Comparison of ENCODE assay signal across 26 cellular contexts in genomic region chr14:67500981-67501380, GRCh38. TPM values are rescaled to one million over a fixed set of nuclear protein-coding genes. Genes with fewer than 3 reads are reported as not detected.
DNase-seq lines count a peak whose midpoint lies in the region; ATAC-seq, FAIRE-seq and TF ChIP-seq lines count a peak whose summit lies in the region.
"Had no signal": no experiment of that assay in that cellular context is flagged by ENCODE, and none has a peak within 500 bp of the region (broad histone marks: within the 10 kb centered on the region; RNA-seq: fewer than 3 reads in every experiment).

No MANE protein-coding gene starts in this region.

- no peaks in the 10 kb centered on the region for H4K20me1 ChIP-seq in keratinocyte (ENCODE audit: control insufficient read depth, extremely low read depth, insufficient read depth, low read length)
- H4K20me1 ChIP-seq: BLaER1 had no signal

- H3K27ac ChIP-seq in keratinocyte (ENCODE audit: control insufficient read depth, insufficient read depth, low read length) (no peak overlapping the region), gastrocnemius medialis (no peak overlapping the region)
- H3K27ac ChIP-seq: BLaER1 had no signal

- DNase-seq in WTC11 (ENCODE audit: low spot score) (no peak), epithelial cell of esophagus (ENCODE audit: low read depth) (peak; percentile 62), keratinocyte (ENCODE audit: low read depth, low spot score) (no peak), urothelium cell line (ENCODE audit: low spot score) (no peak), gastrocnemius medialis (no peak)
- no peak for DNase-seq in activated CD8-positive, alpha-beta memory T cell treated with anti-CD3 and anti-CD28 coated beads, Interleukin-2, amount 50 U/mL, for 48 hours
- no peak for DNase-seq in activated CD4-positive, alpha-beta T cell treated with anti-CD3 and anti-CD28 coated beads for 4 hours
- DNase-seq: 8988T; ACHN; BE2C; C1 segment of cervical spinal cord; CD4-positive, alpha-beta memory T cell; CD4-positive, CD25-positive, alpha-beta regulatory T cell; CD8-positive, alpha-beta memory T cell; COR-L47; DMS 273 treated with DMSO at 0.1 percent for 48 hours; DMS79 treated with DMSO at 0.1 percent for 48 hours; GF-D8 had no signal

- H3K9me3 Mint-ChIP-seq in WTC11 = no peaks in the 10 kb centered on the region
- H3K9me3 Mint-ChIP-seq: CD4-positive, CD25-positive, alpha-beta regulatory T cell; CD8-positive, alpha-beta memory T cell had no signal

- H3K36me3 ChIP-seq in keratinocyte (ENCODE audit: control insufficient read depth in 2 of 2, extremely low read depth in 1 of 2, insufficient read depth in 2 of 2, low read length in 2 of 2) (no peaks in the 10 kb centered on the region), gastrocnemius medialis (no peaks in the 10 kb centered on the region)
- H3K36me3 ChIP-seq: BE2C, BLaER1 had no signal

- FAIRE-seq in keratinocyte (lab: Jason Lieb, UNC) = peak; percentile 34
- peak; percentile 42 for FAIRE-seq in urothelium cell line (lab: Jason Lieb, UNC)
- FAIRE-seq: A204.1, G401.6, GM12891, GM19239 had no signal

- no peaks in the 10 kb centered on the region for H3K4me1 Mint-ChIP-seq in WTC11

- CTCF ChIA-PET in WTC11 (lab: Charles Lee) = interaction anchor here (0.9 kb wide), 1 partner anchor 53 kb away, joined by 3 read pairs; no protein-coding TSS in a partner anchor

- no peaks in the 10 kb centered on the region for H3K27me3 Mint-ChIP-seq in WTC11 (ENCODE audit: low read depth)
- H3K27me3 Mint-ChIP-seq: CD4-positive, alpha-beta memory T cell; CD8-positive, alpha-beta memory T cell had no signal

- H3K4me1 ChIP-seq in keratinocyte (ENCODE audit: control insufficient read depth, extremely low read depth, insufficient read depth, low read length) (no peaks in the 10 kb centered on the region), gastrocnemius medialis (no peaks in the 10 kb centered on the region)
- H3K4me1 ChIP-seq: BE2C, BLaER1 had no signal

- dilution Hi-C loops in keratinocyte (cut with MboI; ENCODE audit: extremely low pct_ligation_motif_present, low sequenced_read_pairs) = no loop called here

- H3K4me3 ChIP-seq in epithelial cell of esophagus (ENCODE audit: low read length) (no peak overlapping the region), keratinocyte (ENCODE audit: control insufficient read depth in 2 of 3, extremely low read depth in 1 of 3, insufficient read depth in 2 of 3, low read depth in 1 of 3, low read length in 3 of 3) (no peak overlapping the region), gastrocnemius medialis (no peak overlapping the region)
- H3K4me3 ChIP-seq: BLaER1 had no signal

- no peaks in the 10 kb centered on the region for H3K36me3 Mint-ChIP-seq in WTC11

- ATAC-seq in WTC11 (no peak), HG02852 (IDR thresholded peaks at IDR 0.05; ENCODE audit: unreplicated experiment) (no peak), gastrocnemius medialis (no peak)

- H3K4me3 Mint-ChIP-seq in WTC11 = no peak overlapping the region
- H3K4me3 Mint-ChIP-seq: CD14-positive monocyte; CD4-positive, alpha-beta memory T cell; CD4-positive, CD25-positive, alpha-beta regulatory T cell; CD8-positive, alpha-beta memory T cell had no signal

- no peak overlapping the region for H3K27ac Mint-ChIP-seq in WTC11
- H3K27ac Mint-ChIP-seq: CD14-positive monocyte; CD4-positive, alpha-beta memory T cell; CD4-positive, CD25-positive, alpha-beta regulatory T cell; CD8-positive, alpha-beta memory T cell had no signal

- H3K79me2 ChIP-seq in keratinocyte (ENCODE audit: control insufficient read depth, insufficient read depth, low read length) = no peaks in the 10 kb centered on the region

- POLR2A ChIA-PET in WTC11 (lab: Charles Lee) = no interaction called here

- intact Hi-C loops in gastrocnemius medialis (cut with DNase I; ENCODE audit: low total_unique reads) = no loop called here

- no peak for TF ChIP-seq POLR2A in gastrocnemius medialis (IDR thresholded peaks at IDR 0.05)

- H3K9me3 ChIP-seq in keratinocyte (ENCODE audit: control insufficient read depth, low read depth, low read length) (no peaks in the 10 kb centered on the region), gastrocnemius medialis (no peaks in the 10 kb centered on the region)
- H3K9me3 ChIP-seq: BE2C, BLaER1 had no signal

- no peaks in the 10 kb centered on the region for H3K9me1 ChIP-seq in keratinocyte (ENCODE audit: control insufficient read depth, extremely low read depth, insufficient read depth, low read length)

- H3K27me3 ChIP-seq in keratinocyte (ENCODE audit: control insufficient read depth, extremely low read depth, insufficient read depth, low read length) = no peaks in the 10 kb centered on the region
- H3K27me3 ChIP-seq in gastrocnemius medialis = no peaks in the 10 kb centered on the region
- H3K27me3 ChIP-seq: BLaER1 had no signal

- H2AFZ ChIP-seq in keratinocyte (ENCODE audit: control insufficient read depth, low read length) = no peak overlapping the region

- in situ Hi-C loops in gastrocnemius medialis (cut with MboI; ENCODE audit: low sequenced_read_pairs in 4 of 4) = no loop called here

- no peak overlapping the region for H3K9ac ChIP-seq in keratinocyte (ENCODE audit: control insufficient read depth, extremely low read depth, insufficient read depth, low read length)
- H3K9ac ChIP-seq: BLaER1 had no signal

- no peak overlapping the region for H3K4me2 ChIP-seq in keratinocyte (ENCODE audit: control insufficient read depth, extremely low read depth, insufficient read depth, low read depth, low read length)
- H3K4me2 ChIP-seq: BLaER1 had no signal

- TF ChIP-seq CTCF in WTC11 (IDR thresholded peaks at IDR 0.05) = no peak
- no peak for TF ChIP-seq CTCF in epithelial cell of esophagus (IDR thresholded peaks at IDR 0.05; ENCODE audit: insufficient read depth, low read depth, low read length, missing control alignments)
- TF ChIP-seq CTCF in keratinocyte (optimal IDR thresholded peaks at IDR 0.05 in 1 of 3, IDR thresholded peaks at IDR 0.05 in 1 of 3, conservative IDR thresholded peaks at IDR 0.05 in 1 of 3; ENCODE audit: extremely low read depth in 1 of 3, insufficient read depth in 2 of 3, low read length in 3 of 3) = no peak
- no peak for TF ChIP-seq CTCF in gastrocnemius medialis (IDR thresholded peaks at IDR 0.05 in 4 of 5, conservative IDR thresholded peaks at IDR 0.05 in 1 of 5)

TF ChIP-seq in WTC11, 78 proteins besides CTCF, POLR2A, EP300 and RAD21:
- TF ChIP-seq CREB1 (CRISPR knock-in tag; IDR thresholded peaks at IDR 0.05) (no peak), HMGA2 (CRISPR knock-in tag; IDR thresholded peaks at IDR 0.05) (peak; percentile 72; the same call in 1 of the 2 replicates)

RNA-seq across cellular contexts. Expression of gene TMEM229B, which starts 12.5 kb away (rescaled TPM):
- total RNA-seq in WTC11 (2021) (0.69 to 0.90 TPM (median 0.87 TPM) in 3 replicates), gastrocnemius medialis (1 to 10 TPM in 1 of 4 donors, under 1 TPM in 2, not detected in 1; 0.07 to 3.3 (median 0.20) TPM)
- 1.0 to 1.7 TPM (median 1.5 TPM) in 3 replicates for polyA plus RNA-seq in keratinocyte
- polyA plus RNA-seq in keratinocyte (2011; ENCODE audit: low read depth) = 0.26 TPM
- 1.5 and 1.9 TPM in 2 replicates for polyA plus RNA-seq in keratinocyte (2011; cell fraction: cytosol; rRNA removed)
- polyA plus RNA-seq in keratinocyte (2011; cell fraction: nucleus; rRNA removed) = 2.3 and 2.5 TPM in 2 replicates
- polyA plus RNA-seq in keratinocyte (2012; ENCODE audit: low replicate concordance) = 1.9 and 2.0 TPM in 2 replicates
- polyA minus RNA-seq in keratinocyte = 1.9 to 7.4 TPM (median 2.8 TPM) in 3 replicates
- 3.8 TPM for polyA minus RNA-seq in keratinocyte (2011; cell fraction: cytosol; rRNA and poly(A)+ RNA removed)
- polyA minus RNA-seq in keratinocyte (2011; cell fraction: nucleus; rRNA and poly(A)+ RNA removed) = 1.5 and 3.4 TPM in 2 replicates
- total RNA-seq: A673 had no signal

RNA-seq across cellular contexts. Expression of gene PLEKHH1, which starts 32.1 kb away (rescaled TPM):
- total RNA-seq in WTC11 (2021) (45.4 to 49.8 TPM (median 48.3 TPM) in 3 replicates), gastrocnemius medialis (1 to 10 TPM in 3 of 4 donors, under 1 TPM in 1; 0.75 to 3.4 (median 2.5) TPM)
- 2.6 to 4.4 TPM (median 2.9 TPM) in 3 replicates for polyA plus RNA-seq in keratinocyte
- 3.1 TPM for polyA plus RNA-seq in keratinocyte (2011; ENCODE audit: low read depth)
- 0.75 and 1.4 TPM in 2 replicates for polyA plus RNA-seq in keratinocyte (2011; cell fraction: cytosol; rRNA removed)
- 13.4 and 16.7 TPM in 2 replicates for polyA plus RNA-seq in keratinocyte (2011; cell fraction: nucleus; rRNA removed)
- 1.6 and 5.2 TPM in 2 replicates for polyA plus RNA-seq in keratinocyte (2012; ENCODE audit: low replicate concordance)
- 2.7 to 7.4 TPM (median 4.1 TPM) in 3 replicates for polyA minus RNA-seq in keratinocyte
- not detected for polyA minus RNA-seq in keratinocyte (2011; cell fraction: cytosol; rRNA and poly(A)+ RNA removed)
- 6.0 and 6.5 TPM in 2 replicates for polyA minus RNA-seq in keratinocyte (2011; cell fraction: nucleus; rRNA and poly(A)+ RNA removed)
- polyA plus RNA-seq: CD14-positive monocyte; CD8-positive, alpha-beta memory T cell had no signal

Comparison
In these comparisons a context has a peak if more than half of its experiments do, and no peak if none do; other contexts are left out.
1. RNA of gene PLEKHH1, which starts 32.1 kb away (total RNA-seq): 45.4 to 49.8 TPM in WTC11; 0.75 to 3.4 TPM in gastrocnemius medialis; every median in the first group is over 10 times any median in the second.